8 cellular contexts compared by ENCODE assay signal in the genomic region with DNA sequence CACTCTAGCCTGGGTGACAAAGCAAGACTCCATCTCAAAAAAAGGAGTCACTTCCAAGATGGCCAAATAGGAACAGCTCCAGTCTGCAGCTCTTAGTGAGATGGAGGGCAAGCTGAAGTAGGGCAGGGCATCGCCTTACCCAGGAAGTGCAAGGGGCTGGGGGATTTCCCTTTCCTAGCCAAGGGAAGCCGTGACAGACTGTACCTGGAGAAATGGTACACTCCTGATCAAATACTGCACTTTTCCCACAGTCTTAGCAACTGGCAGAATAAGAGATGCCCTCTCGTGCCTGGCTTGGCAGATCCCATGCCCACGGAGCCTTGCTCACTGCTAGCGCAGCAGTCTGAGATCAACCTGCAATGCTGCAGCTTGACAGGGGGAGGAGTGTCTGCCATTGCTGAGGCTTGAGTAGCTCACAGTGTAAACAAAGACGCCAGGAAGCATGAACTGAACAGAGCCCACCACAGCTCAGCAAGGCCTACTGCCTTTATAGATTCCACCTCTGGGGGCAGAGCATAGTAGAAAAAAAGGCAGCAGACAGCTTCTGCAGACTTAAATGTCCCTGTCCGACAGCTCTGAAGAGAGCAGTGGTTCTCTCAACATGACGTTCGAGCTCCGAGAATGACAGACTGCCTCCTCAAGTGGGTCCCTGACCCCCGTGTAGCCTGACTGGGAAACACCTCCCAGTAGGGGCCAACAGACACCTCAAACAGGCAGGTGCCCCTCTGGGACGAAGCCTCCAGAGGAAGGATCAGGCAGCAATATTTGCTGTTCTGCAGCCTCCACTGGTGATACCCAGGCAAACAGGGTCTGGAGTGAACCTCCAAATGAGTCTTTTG.
DNase-seq lines count a peak whose midpoint lies in the region; ATAC-seq and TF ChIP-seq lines count a peak whose summit lies in the region.
"Not testable (repeated sequence)": the region's sequence is repeated elsewhere in the genome, so short reads cannot be mapped to it uniquely, and the experiment has no call there.

No MANE protein-coding gene starts in this region.

- peak; percentile 34 for TF ChIP-seq RAD21 in SK-N-SH (IDR thresholded peaks at IDR 0.05; ENCODE audit: low read length)

- not testable (repeated sequence) for H3K36me3 Mint-ChIP-seq in H9 (ENCODE audit: insufficient read depth in 1 of 3, low read depth in 3 of 3); activated T-helper 17 cell treated with anti-CD3 and anti-CD28 coated beads, Interleukin-2, amount 50 U/mL, for 72 hours (ENCODE audit: low read depth)

- H3K27me3 Mint-ChIP-seq in H9 (ENCODE audit: low read depth); activated T-helper 17 cell treated with anti-CD3 and anti-CD28 coated beads, Interleukin-2, amount 50 U/mL, for 72 hours: not testable (repeated sequence)

- ATAC-seq in activated T-helper 17 cell treated with anti-CD3 and anti-CD28 coated beads, Interleukin-2, amount 50 U/mL, for 72 hours (replicated peaks) = not testable (repeated sequence)

- not testable (repeated sequence) for H3K4me1 ChIP-seq in H9 (ENCODE audit: insufficient read depth, low read length); SK-N-SH (ENCODE audit: control insufficient read depth in 1 of 2, insufficient read depth in 2 of 2, low read depth in 1 of 2, low read length in 1 of 2)

- H4K20me1 ChIP-seq in H9 (ENCODE audit: control insufficient read depth, insufficient read depth, insufficient read length); SK-N-SH (ENCODE audit: insufficient read depth): not testable (repeated sequence)

- not testable (repeated sequence) for H2AFZ ChIP-seq in H9 (ENCODE audit: low read length); SK-N-SH (ENCODE audit: low read depth)

- H3K4me3 Mint-ChIP-seq in H9 = not testable (repeated sequence)
- H3K4me3 Mint-ChIP-seq in activated T-helper 17 cell treated with anti-CD3 and anti-CD28 coated beads, Interleukin-2, amount 50 U/mL, for 72 hours = peak overlapping the region; percentile 26

- H3K27ac ChIP-seq in H9 (ENCODE audit: insufficient read length, low read depth, low read length); SK-N-SH (ENCODE audit: low read depth in 2 of 2, low read length in 1 of 2): not testable (repeated sequence)

- H3K4me1 Mint-ChIP-seq in H9 = peaks cover 21 to 24% of the 10 kb centered on the region in 2 experiments
- not testable (repeated sequence) for H3K4me1 Mint-ChIP-seq in activated T-helper 17 cell treated with anti-CD3 and anti-CD28 coated beads, Interleukin-2, amount 50 U/mL, for 72 hours

- H3K23me2 ChIP-seq in H9 (ENCODE audit: insufficient read length, low read depth, low read length, poor library complexity, severe bottlenecking) = not testable (repeated sequence)

- H3K79me1 ChIP-seq in H9 (ENCODE audit: insufficient read depth, low read depth, low read length, poor library complexity, severe bottlenecking) = not testable (repeated sequence)

- CTCF ChIA-PET in SK-N-SH (lab: Yijun Ruan, JAX) = interaction anchor here (1.1 kb wide), 1 partner anchor 11 kb away, joined by 3 read pairs; no protein-coding TSS in a partner anchor

- not testable (repeated sequence) for H2AK5ac ChIP-seq in H9 (ENCODE audit: insufficient read length, low read length)

- not testable (repeated sequence) for H2BK15ac ChIP-seq in H9 (ENCODE audit: low read depth, low read length)

- not testable (repeated sequence) for H2BK5ac ChIP-seq in H9 (ENCODE audit: insufficient read length, low read length)

- H4K5ac ChIP-seq in H9 (ENCODE audit: insufficient read length, low read depth, low read length) = not testable (repeated sequence)

- not testable (repeated sequence) for H3K56ac ChIP-seq in H9 (ENCODE audit: insufficient read length, low read depth, low read length)

- not testable (repeated sequence) for H3K4me3 ChIP-seq in SK-N-SH (ENCODE audit: low read depth in 2 of 2, low read length in 1 of 2)
- H3K4me3 ChIP-seq in epithelial cell of proximal tubule (ENCODE audit: low read depth, low read length) = peak overlapping the region; percentile 23

- not testable (repeated sequence) for H4K8ac ChIP-seq in H9 (replicated peaks; ENCODE audit: insufficient read length, low read depth, low read length)

- TF ChIP-seq EP300 in SK-N-SH (IDR thresholded peaks at IDR 0.05; ENCODE audit: borderline replicate concordance in 1 of 2, low read depth in 1 of 2, low read length in 1 of 2) = not testable (repeated sequence)

- H3K9ac ChIP-seq in H9 (ENCODE audit: extremely low read depth, insufficient read length, low read length); SK-N-SH: not testable (repeated sequence)

- DNase-seq in Caki2 (ENCODE audit: low read depth) = peak; percentile 33
- peak; percentile 83 for DNase-seq in H9
- peak; percentile 73 for DNase-seq in NCI-H146 treated with DMSO at 0.1 percent for 48 hours (lab: John Stamatoyannopoulos, UW; ENCODE audit: unreplicated experiment)
- not testable (repeated sequence) for DNase-seq in SK-N-SH
- peak; percentile 23 for DNase-seq in epithelial cell of proximal tubule (ENCODE audit: low read depth)
- peak; percentile 11 for DNase-seq in mucosa of gallbladder (ENCODE audit: low spot score)
- DNase-seq in stimulated activated CD8-positive, alpha-beta memory T cell treated with anti-CD3 and anti-CD28 coated beads, Interleukin-2, amount 100 ng/mL, for 48 hours (ENCODE audit: low read depth in 2 of 2) = peak; percentile 4 to 18

- H2BK20ac ChIP-seq in H9 (ENCODE audit: low read depth, low read length, poor library complexity, severe bottlenecking) = not testable (repeated sequence)

- H3K27me3 ChIP-seq in H9 (ENCODE audit: insufficient read depth, low read length); SK-N-SH (ENCODE audit: insufficient read depth): not testable (repeated sequence)

- H3K23ac ChIP-seq in H9 (ENCODE audit: insufficient read length, low read depth, low read length) = not testable (repeated sequence)

- in situ Hi-C loops in Caki2 (cut with HindIII; ENCODE audit: low pct_unique_long_range_greater_than_20kb, low sequenced_read_pairs) = not testable (repeated sequence)

- not testable (repeated sequence) for H3K79me2 ChIP-seq in H9 (ENCODE audit: insufficient read depth, low read length); SK-N-SH (ENCODE audit: insufficient read depth)

- not testable (repeated sequence) for H3K27ac Mint-ChIP-seq in H9; activated T-helper 17 cell treated with anti-CD3 and anti-CD28 coated beads, Interleukin-2, amount 50 U/mL, for 72 hours

- H3K18ac ChIP-seq in H9 (ENCODE audit: insufficient read length, low read depth, low read length) = not testable (repeated sequence)

- not testable (repeated sequence) for H3K36me3 ChIP-seq in SK-N-SH (replicated peaks in 1 of 2; ENCODE audit: control insufficient read depth in 1 of 2, insufficient read depth in 2 of 2, low read length in 1 of 2)

- POLR2A ChIA-PET in SK-N-SH (lab: Yijun Ruan, JAX) = not testable (repeated sequence)

- H2BK12ac ChIP-seq in H9 (ENCODE audit: insufficient read length, low read depth, low read length) = not testable (repeated sequence)

- TF ChIP-seq CTCF in H9 (conservative IDR thresholded peaks at IDR 0.05) = peak; percentile 68
- TF ChIP-seq CTCF in SK-N-SH (IDR thresholded peaks at IDR 0.05) = peak; percentile 50
- peak; percentile 54 for TF ChIP-seq CTCF in epithelial cell of proximal tubule (conservative IDR thresholded peaks at IDR 0.05; ENCODE audit: low read depth, low read length)

- not testable (repeated sequence) for H3F3A ChIP-seq in SK-N-SH (replicated peaks; ENCODE audit: insufficient read depth)

- not testable (repeated sequence) for H2BK120ac ChIP-seq in H9 (ENCODE audit: low read depth, low read length, poor library complexity, severe bottlenecking)

- WGBS in H9 (ENCODE audit: extremely low coverage, insufficient read length, low lambda C conversion rate) = no CpG with 5 or more reads among the region's 12 CpGs
- WGBS in SK-N-SH (ENCODE audit: low lambda C conversion rate) = 59% methylated on average over 6 of the region's 12 CpGs

- not testable (repeated sequence) for H3T11ph ChIP-seq in H9 (ENCODE audit: low read length)

- H3K9me3 ChIP-seq in H9 (ENCODE audit: control insufficient read depth, low read depth, low read length); SK-N-SH: not testable (repeated sequence)

- peaks cover 6 to 14% of the 10 kb centered on the region in 2 experiments; a peak in 4 of 5 replicates for H3K9me3 Mint-ChIP-seq in H9
- H3K9me3 Mint-ChIP-seq in activated T-helper 17 cell treated with anti-CD3 and anti-CD28 coated beads, Interleukin-2, amount 50 U/mL, for 72 hours = not testable (repeated sequence)

- not testable (repeated sequence) for H3K4ac ChIP-seq in H9 (ENCODE audit: low read depth, low read length)

- not testable (repeated sequence) for H3K9me2 ChIP-seq in SK-N-SH

- not testable (repeated sequence) for H4K91ac ChIP-seq in H9 (ENCODE audit: insufficient read length, low read depth, low read length)

- not testable (repeated sequence) for H3K14ac ChIP-seq in H9 (ENCODE audit: insufficient read depth, low read length)

- H3K4me2 ChIP-seq in H9 (ENCODE audit: insufficient read depth, insufficient read length, low read length); SK-N-SH: not testable (repeated sequence)

TF ChIP-seq in SK-N-SH, 30 proteins besides CTCF, POLR2A, EP300 and RAD21:
- 0 out of 2 replicates have a peak, but pooled peaks have one; percentile 14 for TF ChIP-seq SMC3 (IDR thresholded peaks at IDR 0.05; ENCODE audit: low read depth, low read length)
